In genomic region chr16:75244225-75244792, GRCh38 we compare ENCODE assay signal across 1 cellular context.
TF ChIP-seq lines count a peak whose summit lies in the region.

No MANE protein-coding gene starts in this region.

TF ChIP-seq in GM23338, 12 proteins besides CTCF, POLR2A, EP300 and RAD21 (continued from another document):
- TF ChIP-seq, protein P1, sequence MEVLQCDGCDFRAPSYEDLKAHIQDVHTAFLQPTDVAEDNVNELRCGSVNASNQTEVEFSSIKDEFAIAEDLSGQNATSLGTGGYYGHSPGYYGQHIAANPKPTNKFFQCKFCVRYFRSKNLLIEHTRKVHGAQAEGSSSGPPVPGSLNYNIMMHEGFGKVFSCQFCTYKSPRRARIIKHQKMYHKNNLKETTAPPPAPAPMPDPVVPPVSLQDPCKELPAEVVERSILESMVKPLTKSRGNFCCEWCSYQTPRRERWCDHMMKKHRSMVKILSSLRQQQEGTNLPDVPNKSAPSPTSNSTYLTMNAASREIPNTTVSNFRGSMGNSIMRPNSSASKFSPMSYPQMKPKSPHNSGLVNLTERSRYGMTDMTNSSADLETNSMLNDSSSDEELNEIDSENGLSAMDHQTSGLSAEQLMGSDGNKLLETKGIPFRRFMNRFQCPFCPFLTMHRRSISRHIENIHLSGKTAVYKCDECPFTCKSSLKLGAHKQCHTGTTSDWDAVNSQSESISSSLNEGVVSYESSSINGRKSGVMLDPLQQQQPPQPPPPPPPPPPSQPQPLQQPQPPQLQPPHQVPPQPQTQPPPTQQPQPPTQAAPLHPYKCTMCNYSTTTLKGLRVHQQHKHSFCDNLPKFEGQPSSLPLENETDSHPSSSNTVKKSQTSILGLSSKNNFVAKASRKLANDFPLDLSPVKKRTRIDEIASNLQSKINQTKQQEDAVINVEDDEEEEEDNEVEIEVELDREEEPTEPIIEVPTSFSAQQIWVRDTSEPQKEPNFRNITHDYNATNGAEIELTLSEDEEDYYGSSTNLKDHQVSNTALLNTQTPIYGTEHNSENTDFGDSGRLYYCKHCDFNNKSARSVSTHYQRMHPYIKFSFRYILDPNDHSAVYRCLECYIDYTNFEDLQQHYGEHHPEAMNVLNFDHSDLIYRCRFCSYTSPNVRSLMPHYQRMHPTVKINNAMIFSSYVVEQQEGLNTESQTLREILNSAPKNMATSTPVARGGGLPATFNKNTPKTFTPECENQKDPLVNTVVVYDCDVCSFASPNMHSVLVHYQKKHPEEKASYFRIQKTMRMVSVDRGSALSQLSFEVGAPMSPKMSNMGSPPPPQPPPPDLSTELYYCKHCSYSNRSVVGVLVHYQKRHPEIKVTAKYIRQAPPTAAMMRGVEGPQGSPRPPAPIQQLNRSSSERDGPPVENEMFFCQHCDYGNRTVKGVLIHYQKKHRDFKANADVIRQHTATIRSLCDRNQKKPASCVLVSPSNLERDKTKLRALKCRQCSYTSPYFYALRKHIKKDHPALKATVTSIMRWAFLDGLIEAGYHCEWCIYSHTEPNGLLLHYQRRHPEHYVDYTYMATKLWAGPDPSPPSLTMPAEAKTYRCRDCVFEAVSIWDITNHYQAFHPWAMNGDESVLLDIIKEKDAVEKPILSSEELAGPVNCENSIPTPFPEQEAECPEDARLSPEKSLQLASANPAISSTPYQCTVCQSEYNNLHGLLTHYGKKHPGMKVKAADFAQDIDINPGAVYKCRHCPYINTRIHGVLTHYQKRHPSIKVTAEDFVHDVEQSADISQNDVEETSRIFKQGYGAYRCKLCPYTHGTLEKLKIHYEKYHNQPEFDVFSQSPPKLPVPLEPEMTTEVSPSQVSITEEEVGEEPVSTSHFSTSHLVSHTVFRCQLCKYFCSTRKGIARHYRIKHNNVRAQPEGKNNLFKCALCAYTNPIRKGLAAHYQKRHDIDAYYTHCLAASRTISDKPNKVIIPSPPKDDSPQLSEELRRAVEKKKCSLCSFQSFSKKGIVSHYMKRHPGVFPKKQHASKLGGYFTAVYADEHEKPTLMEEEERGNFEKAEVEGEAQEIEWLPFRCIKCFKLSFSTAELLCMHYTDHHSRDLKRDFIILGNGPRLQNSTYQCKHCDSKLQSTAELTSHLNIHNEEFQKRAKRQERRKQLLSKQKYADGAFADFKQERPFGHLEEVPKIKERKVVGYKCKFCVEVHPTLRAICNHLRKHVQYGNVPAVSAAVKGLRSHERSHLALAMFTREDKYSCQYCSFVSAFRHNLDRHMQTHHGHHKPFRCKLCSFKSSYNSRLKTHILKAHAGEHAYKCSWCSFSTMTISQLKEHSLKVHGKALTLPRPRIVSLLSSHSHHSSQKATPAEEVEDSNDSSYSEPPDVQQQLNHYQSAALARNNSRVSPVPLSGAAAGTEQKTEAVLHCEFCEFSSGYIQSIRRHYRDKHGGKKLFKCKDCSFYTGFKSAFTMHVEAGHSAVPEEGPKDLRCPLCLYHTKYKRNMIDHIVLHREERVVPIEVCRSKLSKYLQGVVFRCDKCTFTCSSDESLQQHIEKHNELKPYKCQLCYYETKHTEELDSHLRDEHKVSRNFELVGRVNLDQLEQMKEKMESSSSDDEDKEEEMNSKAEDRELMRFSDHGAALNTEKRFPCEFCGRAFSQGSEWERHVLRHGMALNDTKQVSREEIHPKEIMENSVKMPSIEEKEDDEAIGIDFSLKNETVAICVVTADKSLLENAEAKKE (CRISPR knock-in tag; IDR thresholded peaks at IDR 0.05) = no peak
- TF ChIP-seq CREB1 (CRISPR knock-in tag; IDR thresholded peaks at IDR 0.05; ENCODE audit: low read depth) = no peak
- no peak for TF ChIP-seq ZNF114 (CRISPR knock-in tag; IDR thresholded peaks at IDR 0.05)
- no peak for TF ChIP-seq EZH2phosphoT487 (IDR thresholded peaks at IDR 0.05; ENCODE audit: unreplicated experiment)
- no peak for TF ChIP-seq NANOG (IDR thresholded peaks at IDR 0.05; ENCODE audit: borderline replicate concordance)
